In genomic region chr13:82062772-82063171, GRCh38 we compare ENCODE assay signal across 21 cellular contexts.
DNase-seq lines count a peak whose midpoint lies in the region.
"Had no signal": no experiment of that assay in that cellular context is flagged by ENCODE, and none has a peak within 500 bp of the region (broad histone marks: within the 10 kb centered on the region; RNA-seq: fewer than 3 reads in every experiment).

No MANE protein-coding gene starts in this region.

- no peak overlapping the region for H3K4me3 ChIP-seq in CD8-positive, alpha-beta memory T cell (ENCODE audit: low read length)
- H3K4me3 ChIP-seq: SJCRH30 had no signal

- POLR2A ChIA-PET in CD8-positive, alpha-beta memory T cell (lab: Charles Lee), result no interaction called here

- H3K27me3 ChIP-seq in CD8-positive, alpha-beta memory T cell (ENCODE audit: insufficient read depth, low read length, poor library complexity, severe bottlenecking), result no peaks in the 10 kb centered on the region
- H3K27me3 ChIP-seq: SJCRH30 had no signal

- no peaks in the 10 kb centered on the region for H3K27me3 Mint-ChIP-seq in CD8-positive, alpha-beta memory T cell
- H3K27me3 Mint-ChIP-seq: IgD-negative memory B cell had no signal

- H3K4me3 Mint-ChIP-seq in CD8-positive, alpha-beta memory T cell, result no peak overlapping the region
- H3K4me3 Mint-ChIP-seq: H9, IgD-negative memory B cell had no signal

- peak; percentile 21 for DNase-seq in HPDE6-E6E7 (ENCODE audit: extremely low spot score)
- peak; percentile 12 for DNase-seq in RKO (ENCODE audit: low spot score)
- peak; percentile 0 for DNase-seq in dermis blood vessel endothelial cell
- peak; percentile 26 for DNase-seq in non-pigmented ciliary epithelial cell (ENCODE audit: low read depth)
- DNase-seq in CD8-positive, alpha-beta memory T cell, result no peak
- no peak for DNase-seq in hepatic stellate cell (ENCODE audit: low spot score)
- DNase-seq in activated CD4-positive, alpha-beta T cell treated with anti-CD3 and anti-CD28 coated beads for 48 hours, result no peak
- DNase-seq: AML-193, DMS79 treated with DMSO at 0.1 percent for 48 hours, H9, Karpas-422, MM.1S, NCI-H1092, NCI-H146, NCI-H2081, NCI-H774, OCI-M1, SJCRH30 had no signal

- no peaks in the 10 kb centered on the region for H3K36me3 ChIP-seq in CD8-positive, alpha-beta memory T cell (ENCODE audit: insufficient read depth, low read length)
- H3K36me3 ChIP-seq: SJCRH30 had no signal

- H3K27ac ChIP-seq in CD8-positive, alpha-beta memory T cell (ENCODE audit: low read depth, low read length), result no peak overlapping the region
- H3K27ac ChIP-seq: C4-2B, HL-60, SJCRH30 had no signal

- H3K36me3 Mint-ChIP-seq in CD8-positive, alpha-beta memory T cell, result no peaks in the 10 kb centered on the region
- H3K36me3 Mint-ChIP-seq: IgD-negative memory B cell had no signal

- peaks cover 0 to 27% (median 6%) of the 10 kb centered on the region in 5 donors for H3K9me3 Mint-ChIP-seq in CD8-positive, alpha-beta memory T cell
- H3K9me3 Mint-ChIP-seq: H9 had no signal

- no peak overlapping the region for H3K27ac Mint-ChIP-seq in CD8-positive, alpha-beta memory T cell
- H3K27ac Mint-ChIP-seq: H9, IgD-negative memory B cell had no signal

- no peaks in the 10 kb centered on the region for H3K9me3 ChIP-seq in CD8-positive, alpha-beta memory T cell (ENCODE audit: low read length)
- H3K9me3 ChIP-seq: SJCRH30 had no signal

- CTCF ChIA-PET in CD8-positive, alpha-beta memory T cell (lab: Charles Lee), result no interaction called here

- no peaks in the 10 kb centered on the region for H3K4me1 Mint-ChIP-seq in CD8-positive, alpha-beta memory T cell
- H3K4me1 Mint-ChIP-seq: H9, IgD-negative memory B cell had no signal

- H3K4me1 ChIP-seq in CD8-positive, alpha-beta memory T cell (ENCODE audit: insufficient read depth, low read length), result no peaks in the 10 kb centered on the region
- H3K4me1 ChIP-seq: SJCRH30 had no signal

Comparison
In these comparisons a context has a peak if more than half of its experiments do, and no peak if none do; other contexts are left out.
1. DNase-seq: peak in HPDE6-E6E7 (single experiment), RKO (single experiment), dermis blood vessel endothelial cell (single experiment) and non-pigmented ciliary epithelial cell (single experiment); none in CD8-positive, alpha-beta memory T cell (0 of 5), hepatic stellate cell (single experiment) and activated CD4-positive, alpha-beta T cell treated with anti-CD3 and anti-CD28 coated beads for 48 hours (single experiment).